ENCODE assay signal across 19 cellular contexts in the genomic region with DNA sequence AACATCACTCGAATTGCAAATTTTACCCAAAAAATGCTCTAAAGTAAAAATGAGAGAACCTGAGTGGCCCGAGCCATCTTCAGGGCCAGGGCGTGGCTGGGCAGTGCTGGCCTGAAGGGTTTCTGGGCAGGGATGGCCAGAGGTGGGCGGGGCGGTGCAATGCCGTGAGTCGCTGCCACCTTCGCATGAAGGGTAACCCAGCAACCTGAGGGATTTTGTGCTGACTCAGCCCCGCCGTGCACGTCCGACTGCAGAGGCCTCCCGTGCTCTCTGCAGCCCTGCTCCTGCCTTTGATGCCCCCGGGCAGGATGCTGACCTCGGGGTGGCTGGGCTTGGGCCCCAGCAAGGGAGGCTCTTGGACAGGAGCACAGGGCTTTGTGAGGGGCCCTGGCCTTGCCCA.
DNase-seq lines count a peak whose midpoint lies in the region; ATAC-seq and TF ChIP-seq lines count a peak whose summit lies in the region.
"Had no signal": no experiment of that assay in that cellular context is flagged by ENCODE, and none has a peak within 500 bp of the region (broad histone marks: within the 10 kb centered on the region; RNA-seq: fewer than 3 reads in every experiment).

No MANE protein-coding gene starts in this region.

- no peak for TF ChIP-seq CTCF in SK-N-SH (IDR thresholded peaks at IDR 0.05)
- TF ChIP-seq CTCF in esophagus muscularis mucosa (IDR thresholded peaks at IDR 0.05) = no peak
- no peak for TF ChIP-seq CTCF in gastrocnemius medialis (IDR thresholded peaks at IDR 0.05 in 4 of 5, conservative IDR thresholded peaks at IDR 0.05 in 1 of 5)

- H3F3A ChIP-seq in SK-N-SH (replicated peaks; ENCODE audit: insufficient read depth) = no peaks in the 10 kb centered on the region

- H3K27ac Mint-ChIP-seq in activated naive CD4-positive, alpha-beta T cell treated with anti-CD3 and anti-CD28 coated beads for 36 hours = no peak overlapping the region
- H3K27ac Mint-ChIP-seq: activated CD4-positive, alpha-beta T cell treated with anti-CD3 and anti-CD28 coated beads for 36 hours; CD8-positive, alpha-beta T cell; natural killer cell treated with Interleukin-12 subunit alpha and Interleukin-12 subunit beta and Interleukin-15 and Interleukin-18, amount 100 ng/mL, for 72 hours had no signal

- WGBS in SK-N-SH (ENCODE audit: low lambda C conversion rate) = 24% methylated on average over 9 of the region's 15 CpGs
- 60% methylated on average over 6 of the region's 15 CpGs for WGBS in esophagus muscularis mucosa

- in situ Hi-C loops in gastrocnemius medialis (cut with MboI; ENCODE audit: low sequenced_read_pairs in 4 of 4) = no loop called here

- CTCF ChIA-PET in SK-N-SH (lab: Yijun Ruan, JAX) = interaction anchor here (0.8 to 1.3 kb wide), 2 partner anchors 14 to 59 kb away, joined by 3 to 4 read pairs; no protein-coding TSS in a partner anchor
- CTCF ChIA-PET in activated naive CD4-positive, alpha-beta T cell treated with anti-CD3 and anti-CD28 coated beads for 36 hours (lab: Charles Lee) = no interaction called here

- no peaks in the 10 kb centered on the region for H3K4me1 Mint-ChIP-seq in activated naive CD4-positive, alpha-beta T cell treated with anti-CD3 and anti-CD28 coated beads for 36 hours (ENCODE audit: low read depth)
- H3K4me1 Mint-ChIP-seq: activated CD4-positive, alpha-beta T cell treated with anti-CD3 and anti-CD28 coated beads for 36 hours had no signal

- TF ChIP-seq POLR2A in esophagus muscularis mucosa (IDR thresholded peaks at IDR 0.05; ENCODE audit: low read depth) = no peak
- no peak for TF ChIP-seq POLR2A in gastrocnemius medialis (IDR thresholded peaks at IDR 0.05)

- H3K4me1 ChIP-seq in SK-N-SH (ENCODE audit: control insufficient read depth in 1 of 2, insufficient read depth in 2 of 2, low read depth in 1 of 2, low read length in 1 of 2) = no peaks in the 10 kb centered on the region; a peak in 1 of 4 replicates
- peaks cover 57 to 100% (median 96%) of the 10 kb centered on the region in 4 donors for H3K4me1 ChIP-seq in esophagus muscularis mucosa
- peaks cover 74 to 96% of the 10 kb centered on the region in 2 donors for H3K4me1 ChIP-seq in gastrocnemius medialis
- H3K4me1 ChIP-seq: vagina had no signal

- no peaks in the 10 kb centered on the region for H3K9me3 Mint-ChIP-seq in activated naive CD4-positive, alpha-beta T cell treated with anti-CD3 and anti-CD28 coated beads for 36 hours
- H3K9me3 Mint-ChIP-seq: CD8-positive, alpha-beta T cell; natural killer cell treated with Interleukin-12 subunit alpha and Interleukin-12 subunit beta and Interleukin-15 and Interleukin-18, amount 100 ng/mL, for 72 hours had no signal

- POLR2A ChIA-PET in SK-N-SH (lab: Yijun Ruan, JAX) = no interaction called here

- no peaks in the 10 kb centered on the region for H3K36me3 ChIP-seq in SK-N-SH (replicated peaks in 1 of 2; ENCODE audit: control insufficient read depth in 1 of 2, insufficient read depth in 2 of 2, low read length in 1 of 2)
- no peaks in the 10 kb centered on the region for H3K36me3 ChIP-seq in MG63
- H3K36me3 ChIP-seq in esophagus muscularis mucosa = peaks cover 0 to 11% (median 0%) of the 10 kb centered on the region in 4 donors
- no peaks in the 10 kb centered on the region for H3K36me3 ChIP-seq in gastrocnemius medialis
- H3K36me3 ChIP-seq: vagina had no signal

- H3K4me2 ChIP-seq in SK-N-SH = no peak overlapping the region

- no peak overlapping the region for H3K9ac ChIP-seq in SK-N-SH

- TF ChIP-seq EP300 in SK-N-SH (IDR thresholded peaks at IDR 0.05; ENCODE audit: borderline replicate concordance in 1 of 2, low read depth in 1 of 2, low read length in 1 of 2) (no peak), esophagus muscularis mucosa (IDR thresholded peaks at IDR 0.05) (no peak)

- H3K36me3 Mint-ChIP-seq in activated naive CD4-positive, alpha-beta T cell treated with anti-CD3 and anti-CD28 coated beads for 36 hours (ENCODE audit: low read depth) = no peaks in the 10 kb centered on the region
- H3K36me3 Mint-ChIP-seq: CD8-positive, alpha-beta T cell; natural killer cell treated with Interleukin-12 subunit alpha and Interleukin-12 subunit beta and Interleukin-15 and Interleukin-18, amount 100 ng/mL, for 72 hours had no signal

- DNase-seq in SK-N-SH (no peak), MG63 (peak; percentile 34), esophagus muscularis mucosa (ENCODE audit: extremely low spot score) (no peak), gastrocnemius medialis (peak in 1 of 2 donors; percentile 86), DMS114 treated with DMSO at 0.1 percent for 48 hours (lab: John Stamatoyannopoulos, UW; ENCODE audit: unreplicated experiment) (no peak)
- DNase-seq in activated naive CD4-positive, alpha-beta T cell treated with anti-CD3 and anti-CD28 coated beads for 36 hours = no peak
- DNase-seq: activated CD4-positive, alpha-beta T cell treated with anti-CD3 and anti-CD28 coated beads for 36 hours; activated naive CD4-positive, alpha-beta T cell; CD8-positive, alpha-beta T cell; GOT3; NCI-H1105 treated with DMSO at 0.1 percent for 48 hours had no signal

- H3K9me3 ChIP-seq in SK-N-SH (no peaks in the 10 kb centered on the region), MG63 (no peaks in the 10 kb centered on the region), esophagus muscularis mucosa (no peaks in the 10 kb centered on the region), gastrocnemius medialis (no peaks in the 10 kb centered on the region)
- H3K9me3 ChIP-seq: vagina had no signal

- no peak overlapping the region for H2AFZ ChIP-seq in SK-N-SH (ENCODE audit: low read depth)

- intact Hi-C loops in esophagus muscularis mucosa (cut with DNase I) = no loop called here
- intact Hi-C loops in gastrocnemius medialis (cut with DNase I; ENCODE audit: low total_unique reads) = loop anchor here (5.0 kb wide), 1 partner anchor 90 kb away; no protein-coding TSS in a partner anchor
- intact Hi-C loops in activated naive CD4-positive, alpha-beta T cell treated with anti-CD3 and anti-CD28 coated beads for 36 hours (cut with micrococcal nuclease) = no loop called here

- H4K20me1 ChIP-seq in SK-N-SH (ENCODE audit: insufficient read depth) = no peaks in the 10 kb centered on the region

- peak; percentile 21; the same call in 1 of the 3 replicates for ATAC-seq in SK-N-SH treated with all-trans-retinoic acid at 6 μM for 48 hours
- ATAC-seq in gastrocnemius medialis = peak in 1 of 2 donors; percentile 13
- ATAC-seq in HG02588 (IDR thresholded peaks at IDR 0.05; ENCODE audit: unreplicated experiment) = no peak
- ATAC-seq: activated CD4-positive, alpha-beta T cell treated with anti-CD3 and anti-CD28 coated beads for 36 hours; CD8-positive, alpha-beta T cell; GM12878; natural killer cell treated with Interleukin-12 subunit alpha and Interleukin-12 subunit beta and Interleukin-15 and Interleukin-18, amount 100 ng/mL, for 72 hours had no signal

- H3K27ac ChIP-seq in SK-N-SH (ENCODE audit: low read depth in 2 of 2, low read length in 1 of 2) (no peak overlapping the region), esophagus muscularis mucosa (replicated peaks in 1 of 4) (peak overlapping the region; percentile 52 to 89 (median 66)), gastrocnemius medialis (peak overlapping the region; percentile 91 to 100 (median 98))
- H3K27ac ChIP-seq: coronary artery, SK-N-MC, vagina had no signal

- H3K9me2 ChIP-seq in SK-N-SH = no peaks in the 10 kb centered on the region

- no peak for TF ChIP-seq RAD21 in SK-N-SH (IDR thresholded peaks at IDR 0.05; ENCODE audit: low read length)

- no peak overlapping the region for H3K4me3 ChIP-seq in SK-N-SH (ENCODE audit: low read depth in 2 of 2, low read length in 1 of 2)
- H3K4me3 ChIP-seq in MG63 = no peak overlapping the region
- no peak overlapping the region for H3K4me3 ChIP-seq in esophagus muscularis mucosa
- H3K4me3 ChIP-seq in gastrocnemius medialis = no peak overlapping the region
- H3K4me3 ChIP-seq: coronary artery, GM12878, lung, SK-N-MC, vagina had no signal

- H3K27me3 ChIP-seq in SK-N-SH (ENCODE audit: insufficient read depth) = peaks cover 18% of the 10 kb centered on the region
- peaks cover 9% of the 10 kb centered on the region; the same call in 1 of the 2 replicates for H3K27me3 ChIP-seq in MG63
- peaks cover 0 to 62% (median 0%) of the 10 kb centered on the region in 4 donors for H3K27me3 ChIP-seq in esophagus muscularis mucosa
- H3K27me3 ChIP-seq in gastrocnemius medialis = no peaks in the 10 kb centered on the region
- H3K27me3 ChIP-seq: vagina had no signal

- no peak overlapping the region for H3K4me3 Mint-ChIP-seq in activated naive CD4-positive, alpha-beta T cell treated with anti-CD3 and anti-CD28 coated beads for 36 hours
- H3K4me3 Mint-ChIP-seq: activated CD4-positive, alpha-beta T cell treated with anti-CD3 and anti-CD28 coated beads for 36 hours; CD8-positive, alpha-beta T cell; natural killer cell treated with Interleukin-12 subunit alpha and Interleukin-12 subunit beta and Interleukin-15 and Interleukin-18, amount 100 ng/mL, for 72 hours had no signal

- H3K79me2 ChIP-seq in SK-N-SH (ENCODE audit: insufficient read depth) = no peaks in the 10 kb centered on the region

- H3K27me3 Mint-ChIP-seq in activated naive CD4-positive, alpha-beta T cell treated with anti-CD3 and anti-CD28 coated beads for 36 hours (ENCODE audit: low read depth) = peaks cover 21% of the 10 kb centered on the region

TF ChIP-seq in SK-N-SH treated with all-trans-retinoic acid at 6 μM for 48 hours, 23 proteins besides CTCF, POLR2A, EP300 and RAD21 (continues in another document):
- TF ChIP-seq GLIS3 (CRISPR knock-in tag; IDR thresholded peaks at IDR 0.05) (no peak), ISL1 (CRISPR knock-in tag; IDR thresholded peaks at IDR 0.05) (no peak), SNAI2 (CRISPR knock-in tag; IDR thresholded peaks at IDR 0.05) (no peak), ESRRG (CRISPR knock-in tag; IDR thresholded peaks at IDR 0.05) (no peak)

TF ChIP-seq in SK-N-SH, 30 proteins besides CTCF, POLR2A, EP300 and RAD21 (continues in another document):
- TF ChIP-seq FOXJ3 (CRISPR knock-in tag; IDR thresholded peaks at IDR 0.05) (no peak), RCOR1 (IDR thresholded peaks at IDR 0.05; ENCODE audit: low read length) (no peak), JUND (IDR thresholded peaks at IDR 0.05) (no peak), NFIC (IDR thresholded peaks at IDR 0.05; ENCODE audit: borderline replicate concordance) (no peak), POLR2AphosphoS5 (IDR thresholded peaks at IDR 0.05; ENCODE audit: low read depth, low read length) (no peak), SMC3 (IDR thresholded peaks at IDR 0.05; ENCODE audit: low read depth, low read length) (no peak)

Comparison
In these comparisons a context has a peak if more than half of its experiments do, and no peak if none do; other contexts are left out.
1. H3K27ac ChIP-seq: peak in esophagus muscularis mucosa (4 of 4) and gastrocnemius medialis (4 of 4); none in SK-N-SH (0 of 2).